In the genomic region with DNA sequence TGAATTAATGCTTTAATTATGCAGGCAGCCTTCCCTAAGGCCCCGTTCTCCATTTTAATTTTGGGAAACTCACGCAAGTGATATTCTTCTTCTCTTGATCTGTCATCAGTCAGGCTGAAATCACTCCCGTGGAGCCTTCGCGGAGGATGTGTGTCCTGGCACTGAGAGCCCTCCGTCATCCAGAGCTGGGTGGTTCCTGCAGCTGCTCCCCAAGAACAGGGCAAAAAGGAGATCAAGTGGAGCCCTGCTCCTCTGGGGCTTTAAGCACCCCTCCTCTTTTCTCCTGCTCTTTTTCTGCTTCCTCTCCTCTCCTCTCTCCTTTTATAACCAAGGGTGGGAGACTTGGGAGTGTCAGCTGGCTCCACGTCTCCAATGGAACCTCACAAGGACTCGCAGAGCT, we compare ENCODE assay signal across 1 cellular context.
TF ChIP-seq lines count a peak whose summit lies in the region.

No MANE protein-coding gene starts in this region.

TF ChIP-seq in IMR-90, 13 proteins besides CTCF, POLR2A, EP300 and RAD21:
- no peak for TF ChIP-seq MAZ (IDR thresholded peaks at IDR 0.05; ENCODE audit: borderline replicate concordance, low read depth, low read length)
- no peak for TF ChIP-seq SMC3 (IDR thresholded peaks at IDR 0.05; ENCODE audit: low read depth, low read length)
- TF ChIP-seq RCOR1 (IDR thresholded peaks at IDR 0.05; ENCODE audit: insufficient replicate concordance, low read length), result no peak
